18 cellular contexts compared by ENCODE assay signal in the genomic region with DNA sequence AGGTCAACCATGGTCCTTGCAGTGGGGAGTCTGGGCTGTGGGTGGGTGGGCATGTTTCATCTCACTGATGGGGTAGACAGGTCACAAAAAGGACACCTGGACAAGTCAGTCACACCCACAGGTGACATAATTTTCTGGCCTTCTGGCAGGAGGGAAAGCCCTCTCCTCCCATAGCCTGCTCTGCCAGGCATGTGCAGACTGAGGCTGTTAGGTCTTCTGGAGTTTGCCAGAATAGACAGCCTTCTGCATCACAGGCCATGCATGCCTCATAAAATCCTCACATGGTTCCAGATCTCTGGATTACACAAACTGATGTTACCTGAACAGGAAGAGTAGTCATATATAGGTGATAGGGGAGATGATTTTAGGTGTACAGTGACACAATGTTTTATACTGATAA. TPM values are rescaled to one million over a fixed set of nuclear protein-coding genes. Genes with fewer than 3 reads are reported as not detected.
A peak's percentile ranks its signal among the peaks of the same experiment; 100 is the strongest.
DNase-seq lines count a peak whose midpoint lies in the region; ATAC-seq lines count a peak whose summit lies in the region.
"Had no signal": no experiment of that assay in that cellular context is flagged by ENCODE, and none has a peak within 500 bp of the region (broad histone marks: within the 10 kb centered on the region; RNA-seq: fewer than 3 reads in every experiment).

No MANE protein-coding gene starts in this region.

- H3K4me3 Mint-ChIP-seq in natural killer cell treated with Interleukin-12 subunit alpha and Interleukin-12 subunit beta and Interleukin-15 and Interleukin-18, amount 100 ng/mL, for 72 hours = no peak overlapping the region
- H3K4me3 Mint-ChIP-seq: mesothelial cell of epicardium had no signal

- H3K27ac ChIP-seq in ACC112 (ENCODE audit: low read depth, low read length) (no peak overlapping the region), epithelial cell of prostate (no peak overlapping the region)
- H3K27ac ChIP-seq: upper lobe of left lung had no signal

- no peaks in the 10 kb centered on the region for H3K36me3 ChIP-seq in ACC112 (ENCODE audit: insufficient read depth, low read length)
- H3K36me3 ChIP-seq: upper lobe of left lung had no signal

- H3K4me3 ChIP-seq in ACC112 (ENCODE audit: low read depth, low read length) = peak overlapping the region; percentile 34; the same call in 1 of the 2 replicates
- H3K4me3 ChIP-seq: upper lobe of left lung had no signal

- H3K27me3 ChIP-seq in ACC112 (ENCODE audit: insufficient read depth, low read length) = no peaks in the 10 kb centered on the region
- H3K27me3 ChIP-seq: upper lobe of left lung had no signal

- no peaks in the 10 kb centered on the region for H3K36me3 Mint-ChIP-seq in natural killer cell treated with Interleukin-12 subunit alpha and Interleukin-12 subunit beta and Interleukin-15 and Interleukin-18, amount 100 ng/mL, for 72 hours
- H3K36me3 Mint-ChIP-seq: mesothelial cell of epicardium had no signal

- DNase-seq in M059J (ENCODE audit: low read depth) = peak; percentile 46
- peak; percentile 46 for DNase-seq in epithelial cell of prostate (ENCODE audit: low read depth, low spot score)
- DNase-seq in natural killer cell treated with Interleukin-12 subunit alpha and Interleukin-12 subunit beta and Interleukin-15 and Interleukin-18, amount 100 ng/mL, for 72 hours (ENCODE audit: low spot score) = no peak
- DNase-seq in DMS79 treated with DMSO at 0.1 percent for 48 hours (lab: John Stamatoyannopoulos, UW) = no peak
- DNase-seq in D341Med (ENCODE audit: low spot score) = no peak
- DNase-seq: activated CD8-positive, alpha-beta memory T cell treated with anti-CD3 and anti-CD28 coated beads for 24 hours; CD8-positive, alpha-beta memory T cell; cerebellar nuclear complex; head of caudate nucleus; NCI-H1930; NCI-H524; occipital lobe; stimulated activated CD4-positive, alpha-beta T cell treated with anti-CD3 and anti-CD28 coated beads, Interleukin-4, amount 100 ng/mL, for 24 hours; upper lobe of left lung had no signal

- H3K4me1 Mint-ChIP-seq in natural killer cell treated with Interleukin-12 subunit alpha and Interleukin-12 subunit beta and Interleukin-15 and Interleukin-18, amount 100 ng/mL, for 72 hours (ENCODE audit: low read depth in 2 of 2) = peaks cover 62 to 84% of the 10 kb centered on the region in 2 donors

- H3K79me2 ChIP-seq in ACC112 (ENCODE audit: control insufficient read depth, insufficient read depth, low read length, unreplicated experiment) = no peaks in the 10 kb centered on the region

- H3K4me1 ChIP-seq in ACC112 (ENCODE audit: control insufficient read depth, insufficient read depth, low read length, unreplicated experiment) = peaks cover 80% of the 10 kb centered on the region

- no peak for ATAC-seq in natural killer cell treated with Interleukin-12 subunit alpha and Interleukin-12 subunit beta and Interleukin-15 and Interleukin-18, amount 100 ng/mL, for 72 hours
- ATAC-seq in GM19397 (IDR thresholded peaks at IDR 0.05; ENCODE audit: unreplicated experiment) (no peak), HG03025 (IDR thresholded peaks at IDR 0.05; ENCODE audit: low FRiP score, unreplicated experiment) (no peak)

- no peak overlapping the region for H2AFZ ChIP-seq in ACC112 (ENCODE audit: low read length, unreplicated experiment)

- H3K27ac Mint-ChIP-seq in natural killer cell treated with Interleukin-12 subunit alpha and Interleukin-12 subunit beta and Interleukin-15 and Interleukin-18, amount 100 ng/mL, for 72 hours = peak overlapping the region; percentile 70 to 75
- H3K27ac Mint-ChIP-seq: mesothelial cell of epicardium had no signal

- H3K9me3 Mint-ChIP-seq in natural killer cell treated with Interleukin-12 subunit alpha and Interleukin-12 subunit beta and Interleukin-15 and Interleukin-18, amount 100 ng/mL, for 72 hours = no peaks in the 10 kb centered on the region

- no peaks in the 10 kb centered on the region for H3K27me3 Mint-ChIP-seq in natural killer cell treated with Interleukin-12 subunit alpha and Interleukin-12 subunit beta and Interleukin-15 and Interleukin-18, amount 100 ng/mL, for 72 hours

RNA-seq across cellular contexts. Expression of a gene that starts 49.1 kb away (rescaled TPM):
- 3.5 and 5.5 TPM in 2 replicates for total RNA-seq in M059J (2014; rRNA removed; shearing (Covaris generic))
- 100 to 1,000 TPM; 109 to 110 TPM for total RNA-seq in natural killer cell treated with Interleukin-12 subunit alpha and Interleukin-12 subunit beta and Interleukin-15 and Interleukin-18, amount 100 ng/mL, for 72 hours

Comparison
In these comparisons a context has a peak if more than half of its experiments do, and no peak if none do; other contexts are left out.
1. DNase-seq: peak in M059J (single experiment) and epithelial cell of prostate (single experiment); none in natural killer cell treated with Interleukin-12 subunit alpha and Interleukin-12 subunit beta and Interleukin-15 and Interleukin-18, amount 100 ng/mL, for 72 hours (single experiment), DMS79 treated with DMSO at 0.1 percent for 48 hours (single experiment) and D341Med (single experiment).
2. RNA of a gene that starts 49.1 kb away (total RNA-seq): 109 to 110 TPM in natural killer cell treated with Interleukin-12 subunit alpha and Interleukin-12 subunit beta and Interleukin-15 and Interleukin-18, amount 100 ng/mL, for 72 hours; 3.5 to 5.5 TPM in M059J; every median in the first group is over 10 times any median in the second.